In the genomic region with DNA sequence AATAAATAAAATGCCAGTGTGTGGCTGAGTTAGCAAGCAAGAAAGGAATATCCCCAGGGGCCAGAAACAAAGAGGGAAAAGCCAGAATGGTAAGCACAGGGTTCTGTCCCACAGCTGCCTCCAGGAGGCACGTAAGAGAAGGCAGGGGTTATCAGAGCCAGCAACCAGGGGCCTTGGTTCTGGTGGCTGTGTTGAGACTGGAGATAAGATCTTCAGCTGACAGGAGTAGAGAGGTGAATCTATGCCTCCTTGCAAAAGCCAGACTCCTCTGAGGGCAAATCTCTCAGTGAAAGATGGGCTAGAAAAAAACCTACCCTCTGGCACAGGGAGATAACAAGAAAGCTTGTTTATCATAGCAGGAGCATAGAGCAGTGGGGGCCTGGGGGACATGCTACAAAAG, we compare ENCODE assay signal across 2 cellular contexts.
TF ChIP-seq lines count a peak whose summit lies in the region.

No MANE protein-coding gene starts in this region.

TF ChIP-seq in GM12891, 5 proteins besides CTCF, POLR2A, EP300 and RAD21:
- TF ChIP-seq PAX5 (IDR thresholded peaks at IDR 0.05; ENCODE audit: insufficient read depth, low read length, severe bottlenecking) (no peak), SPI1 (IDR thresholded peaks at IDR 0.05; ENCODE audit: low read depth, low read length) (no peak), TAF1 (IDR thresholded peaks at IDR 0.05; ENCODE audit: low read depth, low read length) (no peak), POU2F2 (IDR thresholded peaks at IDR 0.05; ENCODE audit: low read depth, low read length) (no peak), POLR2AphosphoS5 (IDR thresholded peaks at IDR 0.05; ENCODE audit: low read depth, low read length) (no peak)

TF ChIP-seq in K562, 482 proteins besides CTCF, POLR2A, EP300 and RAD21 (continues in another document):
- no peak for TF ChIP-seq ATF1 (CRISPR knock-in tag; IDR thresholded peaks at IDR 0.05)
- TF ChIP-seq ATF1 (tag; IDR thresholded peaks at IDR 0.05), result peak; percentile 45
- peak in 1 of 2 experiments; percentile 86; a peak in 1 of 4 replicates for TF ChIP-seq RCOR1 (IDR thresholded peaks at IDR 0.05; ENCODE audit: borderline replicate concordance in 1 of 2, low read depth in 2 of 2, low read length in 2 of 2)
- 0 out of 2 replicates have a peak, but pooled peaks have one; percentile 39 for TF ChIP-seq ZBTB17 (CRISPR knock-in tag; IDR thresholded peaks at IDR 0.05)
- peak; percentile 90 for TF ChIP-seq GATA2 (CRISPR knock-in tag; IDR thresholded peaks at IDR 0.05)
- TF ChIP-seq SMARCA4 (IDR thresholded peaks at IDR 0.05), result peak; percentile 89
- TF ChIP-seq PTRF (tag; IDR thresholded peaks at IDR 0.05), result no peak
- TF ChIP-seq MAX (CRISPR knock-in tag; IDR thresholded peaks at IDR 0.05), result no peak
- peak; percentile 91 for TF ChIP-seq TCF3 (CRISPR knock-in tag; IDR thresholded peaks at IDR 0.05)
- TF ChIP-seq SREBF2 (CRISPR knock-in tag; IDR thresholded peaks at IDR 0.05), result no peak
- TF ChIP-seq NR0B1 (IDR thresholded peaks at IDR 0.05; ENCODE audit: partially characterized antibody), result no peak
- no peak for TF ChIP-seq ELF4 (CRISPR knock-in tag; IDR thresholded peaks at IDR 0.05)
- peak; percentile 58; the same call in 1 of the 2 replicates for TF ChIP-seq CTBP1 (IDR thresholded peaks at IDR 0.05; ENCODE audit: borderline replicate concordance)
- TF ChIP-seq CBX5 (IDR thresholded peaks at IDR 0.05; ENCODE audit: borderline replicate concordance, low read depth), result no peak
- TF ChIP-seq NCOR1 (IDR thresholded peaks at IDR 0.05), result peak; percentile 94
- no peak for TF ChIP-seq RFX5 (IDR thresholded peaks at IDR 0.05; ENCODE audit: low read depth, low read length)
- TF ChIP-seq EP400 (IDR thresholded peaks at IDR 0.05), result no peak
- TF ChIP-seq PYGO2 (tag; IDR thresholded peaks at IDR 0.05), result 0 out of 2 replicates have a peak, but pooled peaks have one; percentile 21
- TF ChIP-seq TFAP4 (CRISPR knock-in tag; IDR thresholded peaks at IDR 0.05; ENCODE audit: borderline replicate concordance), result peak; percentile 90
- TF ChIP-seq, protein P1, sequence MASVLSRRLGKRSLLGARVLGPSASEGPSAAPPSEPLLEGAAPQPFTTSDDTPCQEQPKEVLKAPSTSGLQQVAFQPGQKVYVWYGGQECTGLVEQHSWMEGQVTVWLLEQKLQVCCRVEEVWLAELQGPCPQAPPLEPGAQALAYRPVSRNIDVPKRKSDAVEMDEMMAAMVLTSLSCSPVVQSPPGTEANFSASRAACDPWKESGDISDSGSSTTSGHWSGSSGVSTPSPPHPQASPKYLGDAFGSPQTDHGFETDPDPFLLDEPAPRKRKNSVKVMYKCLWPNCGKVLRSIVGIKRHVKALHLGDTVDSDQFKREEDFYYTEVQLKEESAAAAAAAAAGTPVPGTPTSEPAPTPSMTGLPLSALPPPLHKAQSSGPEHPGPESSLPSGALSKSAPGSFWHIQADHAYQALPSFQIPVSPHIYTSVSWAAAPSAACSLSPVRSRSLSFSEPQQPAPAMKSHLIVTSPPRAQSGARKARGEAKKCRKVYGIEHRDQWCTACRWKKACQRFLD (CRISPR knock-in tag; IDR thresholded peaks at IDR 0.05), result 0 out of 2 replicates have a peak, but pooled peaks have one; percentile 49
- TF ChIP-seq MTA2 (IDR thresholded peaks at IDR 0.05; ENCODE audit: low read depth), result peak; percentile 95
- TF ChIP-seq, protein P2, sequence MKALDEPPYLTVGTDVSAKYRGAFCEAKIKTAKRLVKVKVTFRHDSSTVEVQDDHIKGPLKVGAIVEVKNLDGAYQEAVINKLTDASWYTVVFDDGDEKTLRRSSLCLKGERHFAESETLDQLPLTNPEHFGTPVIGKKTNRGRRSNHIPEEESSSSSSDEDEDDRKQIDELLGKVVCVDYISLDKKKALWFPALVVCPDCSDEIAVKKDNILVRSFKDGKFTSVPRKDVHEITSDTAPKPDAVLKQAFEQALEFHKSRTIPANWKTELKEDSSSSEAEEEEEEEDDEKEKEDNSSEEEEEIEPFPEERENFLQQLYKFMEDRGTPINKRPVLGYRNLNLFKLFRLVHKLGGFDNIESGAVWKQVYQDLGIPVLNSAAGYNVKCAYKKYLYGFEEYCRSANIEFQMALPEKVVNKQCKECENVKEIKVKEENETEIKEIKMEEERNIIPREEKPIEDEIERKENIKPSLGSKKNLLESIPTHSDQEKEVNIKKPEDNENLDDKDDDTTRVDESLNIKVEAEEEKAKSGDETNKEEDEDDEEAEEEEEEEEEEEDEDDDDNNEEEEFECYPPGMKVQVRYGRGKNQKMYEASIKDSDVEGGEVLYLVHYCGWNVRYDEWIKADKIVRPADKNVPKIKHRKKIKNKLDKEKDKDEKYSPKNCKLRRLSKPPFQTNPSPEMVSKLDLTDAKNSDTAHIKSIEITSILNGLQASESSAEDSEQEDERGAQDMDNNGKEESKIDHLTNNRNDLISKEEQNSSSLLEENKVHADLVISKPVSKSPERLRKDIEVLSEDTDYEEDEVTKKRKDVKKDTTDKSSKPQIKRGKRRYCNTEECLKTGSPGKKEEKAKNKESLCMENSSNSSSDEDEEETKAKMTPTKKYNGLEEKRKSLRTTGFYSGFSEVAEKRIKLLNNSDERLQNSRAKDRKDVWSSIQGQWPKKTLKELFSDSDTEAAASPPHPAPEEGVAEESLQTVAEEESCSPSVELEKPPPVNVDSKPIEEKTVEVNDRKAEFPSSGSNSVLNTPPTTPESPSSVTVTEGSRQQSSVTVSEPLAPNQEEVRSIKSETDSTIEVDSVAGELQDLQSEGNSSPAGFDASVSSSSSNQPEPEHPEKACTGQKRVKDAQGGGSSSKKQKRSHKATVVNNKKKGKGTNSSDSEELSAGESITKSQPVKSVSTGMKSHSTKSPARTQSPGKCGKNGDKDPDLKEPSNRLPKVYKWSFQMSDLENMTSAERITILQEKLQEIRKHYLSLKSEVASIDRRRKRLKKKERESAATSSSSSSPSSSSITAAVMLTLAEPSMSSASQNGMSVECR (CRISPR knock-in tag; IDR thresholded peaks at IDR 0.05), result no peak
- peak; percentile 96 for TF ChIP-seq CBFA2T2 (conservative IDR thresholded peaks at IDR 0.05)
- TF ChIP-seq JUND (IDR thresholded peaks at IDR 0.05; ENCODE audit: borderline replicate concordance, low read depth, low read length), result no peak; the same call in 1 of the 2 replicates
- 0 out of 3 replicates have a peak, but pooled peaks have one; percentile 32 for TF ChIP-seq JUND (tag; IDR thresholded peaks at IDR 0.05; ENCODE audit: borderline replicate concordance, low read depth, low read length)
- TF ChIP-seq, protein P3, sequence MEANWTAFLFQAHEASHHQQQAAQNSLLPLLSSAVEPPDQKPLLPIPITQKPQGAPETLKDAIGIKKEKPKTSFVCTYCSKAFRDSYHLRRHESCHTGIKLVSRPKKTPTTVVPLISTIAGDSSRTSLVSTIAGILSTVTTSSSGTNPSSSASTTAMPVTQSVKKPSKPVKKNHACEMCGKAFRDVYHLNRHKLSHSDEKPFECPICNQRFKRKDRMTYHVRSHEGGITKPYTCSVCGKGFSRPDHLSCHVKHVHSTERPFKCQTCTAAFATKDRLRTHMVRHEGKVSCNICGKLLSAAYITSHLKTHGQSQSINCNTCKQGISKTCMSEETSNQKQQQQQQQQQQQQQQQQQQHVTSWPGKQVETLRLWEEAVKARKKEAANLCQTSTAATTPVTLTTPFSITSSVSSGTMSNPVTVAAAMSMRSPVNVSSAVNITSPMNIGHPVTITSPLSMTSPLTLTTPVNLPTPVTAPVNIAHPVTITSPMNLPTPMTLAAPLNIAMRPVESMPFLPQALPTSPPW (CRISPR knock-in tag; IDR thresholded peaks at IDR 0.05), result peak; percentile 92
- TF ChIP-seq MTF1 (CRISPR knock-in tag; IDR thresholded peaks at IDR 0.05; ENCODE audit: borderline replicate concordance), result no peak
- peak; percentile 50 to 56; a peak in 1 of 4 replicates for TF ChIP-seq MAZ (CRISPR knock-in tag; conservative IDR thresholded peaks at IDR 0.05 in 1 of 2, IDR thresholded peaks at IDR 0.05 in 1 of 2)
- TF ChIP-seq PBX2 (CRISPR knock-in tag; IDR thresholded peaks at IDR 0.05; ENCODE audit: low read depth), result 0 out of 2 replicates have a peak, but pooled peaks have one; percentile 9
- TF ChIP-seq PBX2 (tag; conservative IDR thresholded peaks at IDR 0.05; ENCODE audit: low read depth), result peak; percentile 87
- TF ChIP-seq ARID1B (IDR thresholded peaks at IDR 0.05), result peak; percentile 96
- peak; percentile 23; the same call in 1 of the 2 replicates for TF ChIP-seq ATF7 (IDR thresholded peaks at IDR 0.05)
- no peak for TF ChIP-seq GABPB1 (CRISPR knock-in tag; IDR thresholded peaks at IDR 0.05)
- peak; percentile 90 to 92 for TF ChIP-seq TRIM24 (IDR thresholded peaks at IDR 0.05)
- TF ChIP-seq, protein P4, sequence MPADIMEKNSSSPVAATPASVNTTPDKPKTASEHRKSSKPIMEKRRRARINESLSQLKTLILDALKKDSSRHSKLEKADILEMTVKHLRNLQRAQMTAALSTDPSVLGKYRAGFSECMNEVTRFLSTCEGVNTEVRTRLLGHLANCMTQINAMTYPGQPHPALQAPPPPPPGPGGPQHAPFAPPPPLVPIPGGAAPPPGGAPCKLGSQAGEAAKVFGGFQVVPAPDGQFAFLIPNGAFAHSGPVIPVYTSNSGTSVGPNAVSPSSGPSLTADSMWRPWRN (IDR thresholded peaks at IDR 0.05; ENCODE audit: low read depth), result 0 out of 2 replicates have a peak, but pooled peaks have one; percentile 59
- TF ChIP-seq KLF16 (IDR thresholded peaks at IDR 0.05), result peak; percentile 92
- TF ChIP-seq MYC (IDR thresholded peaks at IDR 0.05; ENCODE audit: low read depth, low read length), result 0 out of 2 replicates have a peak, but pooled peaks have one; percentile 7
- TF ChIP-seq MYC (CRISPR knock-in tag; IDR thresholded peaks at IDR 0.05; ENCODE audit: borderline replicate concordance, low read depth), result no peak
- TF ChIP-seq ZSCAN32 (CRISPR knock-in tag; IDR thresholded peaks at IDR 0.05), result no peak
- TF ChIP-seq TEAD4 (IDR thresholded peaks at IDR 0.05; ENCODE audit: low read length), result peak; percentile 94
- no peak for TF ChIP-seq TEAD4 (CRISPR knock-in tag; IDR thresholded peaks at IDR 0.05; ENCODE audit: borderline replicate concordance)
- no peak for TF ChIP-seq E2F4 (CRISPR knock-in tag; IDR thresholded peaks at IDR 0.05; ENCODE audit: low read depth)
- TF ChIP-seq NR2C1 (IDR thresholded peaks at IDR 0.05), result no peak
- peak; percentile 59; the same call in 1 of the 2 replicates for TF ChIP-seq NR2C1 (tag; IDR thresholded peaks at IDR 0.05)
- TF ChIP-seq MEF2D (tag; conservative IDR thresholded peaks at IDR 0.05; ENCODE audit: low read depth), result 0 out of 2 replicates have a peak, but pooled peaks have one; percentile 26
- TF ChIP-seq NBN (IDR thresholded peaks at IDR 0.05; ENCODE audit: low read depth), result peak; percentile 68; the same call in 1 of the 2 replicates
- TF ChIP-seq MEIS2 (IDR thresholded peaks at IDR 0.05; ENCODE audit: partially characterized antibody), result peak; percentile 94
- no peak for TF ChIP-seq KAT8 (IDR thresholded peaks at IDR 0.05; ENCODE audit: low read depth)
